10 cellular contexts compared by ENCODE assay signal in genomic region chr11:189200-189783, GRCh38. TPM values are rescaled to one million over a fixed set of nuclear protein-coding genes. Genes with fewer than 3 reads are reported as not detected.
DNase-seq lines count a peak whose midpoint lies in the region; ATAC-seq and TF ChIP-seq lines count a peak whose summit lies in the region.
"Not testable (repeated sequence)": the region's sequence is repeated elsewhere in the genome, so short reads cannot be mapped to it uniquely, and the experiment has no call there.
"Had no signal": no experiment of that assay in that cellular context is flagged by ENCODE, and none has a peak within 500 bp of the region (broad histone marks: within the 10 kb centered on the region; RNA-seq: fewer than 3 reads in every experiment).

No MANE protein-coding gene starts in this region.

- intact Hi-C loops in CD4-positive, alpha-beta T cell (cut with DNase I, micrococcal nuclease); activated naive CD4-positive, alpha-beta T cell treated with anti-CD3 and anti-CD28 coated beads for 36 hours (cut with micrococcal nuclease): not testable (repeated sequence)

- not testable (repeated sequence) for H3K27ac Mint-ChIP-seq in CD4-positive, alpha-beta T cell; activated naive CD4-positive, alpha-beta T cell treated with anti-CD3 and anti-CD28 coated beads for 36 hours; glutamatergic neuron (ENCODE audit: unreplicated experiment); memory B cell

- POLR2A ChIA-PET in CD4-positive, alpha-beta T cell (lab: Charles Lee): not testable (repeated sequence)

- H3K27ac ChIP-seq in CD4-positive, alpha-beta T cell (ENCODE audit: low read depth, low read length); Peyer's patch: not testable (repeated sequence)

- H3K9me3 ChIP-seq in CD4-positive, alpha-beta T cell (ENCODE audit: control insufficient read depth, low read length); Peyer's patch: not testable (repeated sequence)

- H3K4me1 ChIP-seq in Peyer's patch: not testable (repeated sequence)

- not testable (repeated sequence) for H3K4me3 ChIP-seq in Peyer's patch

- not testable (repeated sequence) for H3K36me3 ChIP-seq in Peyer's patch

- peak in 2 of 10 experiments; percentile 0 for DNase-seq in CD4-positive, alpha-beta T cell
- DNase-seq in Peyer's patch: peak in 2 of 3 donors; percentile 46
- peak; percentile 4 for DNase-seq in activated naive CD4-positive, alpha-beta T cell treated with anti-CD3 and anti-CD28 coated beads for 36 hours
- peak; percentile 12 for DNase-seq in glutamatergic neuron
- DNase-seq in memory B cell (ENCODE audit: low spot score in 2 of 2): peak in 1 of 2 donors; percentile 24
- DNase-seq in stimulated activated naive CD8-positive, alpha-beta T cell treated with anti-CD3 and anti-CD28 coated beads, Interleukin-15, Interleukin-2, amounts not matched to agents 100 U/mL and 50 U/mL, for 24 hours: peak; percentile 2

- not testable (repeated sequence) for H3K4me3 Mint-ChIP-seq in CD4-positive, alpha-beta T cell; activated naive CD4-positive, alpha-beta T cell treated with anti-CD3 and anti-CD28 coated beads for 36 hours; glutamatergic neuron (ENCODE audit: unreplicated experiment); memory B cell

- H3K9me3 Mint-ChIP-seq in CD4-positive, alpha-beta T cell; activated naive CD4-positive, alpha-beta T cell treated with anti-CD3 and anti-CD28 coated beads for 36 hours; glutamatergic neuron (ENCODE audit: unreplicated experiment); memory B cell: not testable (repeated sequence)

- ATAC-seq in CD4-positive, alpha-beta T cell (ENCODE audit: poor library complexity): peak; percentile 2
- ATAC-seq in GM19351 (IDR thresholded peaks at IDR 0.05; ENCODE audit: unreplicated experiment): peak; percentile 5
- ATAC-seq in HG02973 (IDR thresholded peaks at IDR 0.05; ENCODE audit: unreplicated experiment): peak; percentile 25
- ATAC-seq in memory B cell (ENCODE audit: low read depth): peak; percentile 16
- ATAC-seq in stimulated activated naive CD8-positive, alpha-beta T cell treated with anti-CD3 and anti-CD28 coated beads, Interleukin-15, Interleukin-2, amounts not matched to agents 100 U/mL and 50 U/mL, for 24 hours: not testable (repeated sequence)

- H3K36me3 Mint-ChIP-seq in CD4-positive, alpha-beta T cell (ENCODE audit: low read depth); activated naive CD4-positive, alpha-beta T cell treated with anti-CD3 and anti-CD28 coated beads for 36 hours (ENCODE audit: low read depth); glutamatergic neuron (ENCODE audit: unreplicated experiment); memory B cell: not testable (repeated sequence)

- not testable (repeated sequence) for TF ChIP-seq POLR2A in Peyer's patch (IDR thresholded peaks at IDR 0.05)

- H3K27me3 Mint-ChIP-seq in CD4-positive, alpha-beta T cell; activated naive CD4-positive, alpha-beta T cell treated with anti-CD3 and anti-CD28 coated beads for 36 hours (ENCODE audit: low read depth); glutamatergic neuron (ENCODE audit: unreplicated experiment); memory B cell: not testable (repeated sequence)

- H3K27me3 ChIP-seq in CD4-positive, alpha-beta T cell (ENCODE audit: control insufficient read depth, insufficient read depth, low read length); Peyer's patch: not testable (repeated sequence)

- CTCF ChIA-PET in CD4-positive, alpha-beta T cell (lab: Charles Lee); activated naive CD4-positive, alpha-beta T cell treated with anti-CD3 and anti-CD28 coated beads for 36 hours (lab: Charles Lee): not testable (repeated sequence)

- TF ChIP-seq CTCF in CD4-positive, alpha-beta T cell (IDR thresholded peaks at IDR 0.05); Peyer's patch (IDR thresholded peaks at IDR 0.05); glutamatergic neuron (IDR thresholded peaks at IDR 0.05; ENCODE audit: partially characterized antibody, unreplicated experiment): not testable (repeated sequence)

- H3K4me1 Mint-ChIP-seq in CD4-positive, alpha-beta T cell (ENCODE audit: low read depth): peaks cover 14% of the 10 kb centered on the region
- H3K4me1 Mint-ChIP-seq in activated naive CD4-positive, alpha-beta T cell treated with anti-CD3 and anti-CD28 coated beads for 36 hours (ENCODE audit: low read depth); glutamatergic neuron (ENCODE audit: low read depth, unreplicated experiment); memory B cell: not testable (repeated sequence)

RNA-seq across cellular contexts. Expression of gene SCGB1C1, which starts 3.6 kb away (rescaled TPM):
- total RNA-seq in CD4-positive, alpha-beta T cell: not detected
- total RNA-seq in Peyer's patch (not detected), glutamatergic neuron (ENCODE audit: unreplicated experiment) (not detected)
- not detected for total RNA-seq in activated naive CD4-positive, alpha-beta T cell treated with anti-CD3 and anti-CD28 coated beads for 36 hours
- total RNA-seq: K562; T-helper 1 cell treated with Interleukin-12 subunit alpha and Interleukin-12 subunit beta and Interleukin-4 antibody, amounts not matched to agents 30 ng/mL and 1 ng/mL, for 36 hours had no signal

RNA-seq across cellular contexts. Expression of gene BET1L, which starts 17.9 kb away (rescaled TPM):
- 10 to 100 TPM; 69.5 to 72.7 TPM for total RNA-seq in CD4-positive, alpha-beta T cell
- total RNA-seq in Peyer's patch: 10 to 100 TPM; 20.6 to 69.7 (median 40.1) TPM
- total RNA-seq in activated naive CD4-positive, alpha-beta T cell treated with anti-CD3 and anti-CD28 coated beads for 36 hours: 10 to 100 TPM; 50.4 to 51.6 TPM
- total RNA-seq in glutamatergic neuron (ENCODE audit: unreplicated experiment): 45.5 TPM

RNA-seq across cellular contexts. Expression of gene RIC8A, which starts 18.2 kb away (rescaled TPM):
- 100 to 1,000 TPM in 1 of 2 experiments, 10 to 100 TPM in 1; 99.6 to 104 TPM for total RNA-seq in CD4-positive, alpha-beta T cell
- 100 to 1,000 TPM in 1 of 4 donors, 10 to 100 TPM in 3; 65.0 to 108 (median 86.8) TPM for total RNA-seq in Peyer's patch
- total RNA-seq in activated naive CD4-positive, alpha-beta T cell treated with anti-CD3 and anti-CD28 coated beads for 36 hours: 10 to 100 TPM; 74.9 to 85.0 TPM
- total RNA-seq in glutamatergic neuron (ENCODE audit: unreplicated experiment): 95.5 TPM

RNA-seq across cellular contexts. Expression of gene SIRT3, which starts 46.9 kb away (rescaled TPM):
- 10 to 100 TPM; 16.4 to 18.0 TPM for total RNA-seq in CD4-positive, alpha-beta T cell
- 10 to 100 TPM; 21.2 to 36.3 (median 29.3) TPM for total RNA-seq in Peyer's patch
- total RNA-seq in activated naive CD4-positive, alpha-beta T cell treated with anti-CD3 and anti-CD28 coated beads for 36 hours: 10 to 100 TPM; 16.1 to 20.1 TPM
- 23.6 TPM for total RNA-seq in glutamatergic neuron (ENCODE audit: unreplicated experiment)

RNA-seq across cellular contexts. Expression of gene PSMD13, which starts 47.5 kb away (rescaled TPM):
- 10 to 100 TPM; 56.9 to 57.8 TPM for total RNA-seq in CD4-positive, alpha-beta T cell
- total RNA-seq in Peyer's patch: 100 to 1,000 TPM in 2 of 4 donors, 10 to 100 TPM in 2; 74.5 to 125 (median 96.9) TPM
- 100 to 1,000 TPM; 206 to 210 TPM for total RNA-seq in activated naive CD4-positive, alpha-beta T cell treated with anti-CD3 and anti-CD28 coated beads for 36 hours
- 136 TPM for total RNA-seq in glutamatergic neuron (ENCODE audit: unreplicated experiment)
